In the genomic region with DNA sequence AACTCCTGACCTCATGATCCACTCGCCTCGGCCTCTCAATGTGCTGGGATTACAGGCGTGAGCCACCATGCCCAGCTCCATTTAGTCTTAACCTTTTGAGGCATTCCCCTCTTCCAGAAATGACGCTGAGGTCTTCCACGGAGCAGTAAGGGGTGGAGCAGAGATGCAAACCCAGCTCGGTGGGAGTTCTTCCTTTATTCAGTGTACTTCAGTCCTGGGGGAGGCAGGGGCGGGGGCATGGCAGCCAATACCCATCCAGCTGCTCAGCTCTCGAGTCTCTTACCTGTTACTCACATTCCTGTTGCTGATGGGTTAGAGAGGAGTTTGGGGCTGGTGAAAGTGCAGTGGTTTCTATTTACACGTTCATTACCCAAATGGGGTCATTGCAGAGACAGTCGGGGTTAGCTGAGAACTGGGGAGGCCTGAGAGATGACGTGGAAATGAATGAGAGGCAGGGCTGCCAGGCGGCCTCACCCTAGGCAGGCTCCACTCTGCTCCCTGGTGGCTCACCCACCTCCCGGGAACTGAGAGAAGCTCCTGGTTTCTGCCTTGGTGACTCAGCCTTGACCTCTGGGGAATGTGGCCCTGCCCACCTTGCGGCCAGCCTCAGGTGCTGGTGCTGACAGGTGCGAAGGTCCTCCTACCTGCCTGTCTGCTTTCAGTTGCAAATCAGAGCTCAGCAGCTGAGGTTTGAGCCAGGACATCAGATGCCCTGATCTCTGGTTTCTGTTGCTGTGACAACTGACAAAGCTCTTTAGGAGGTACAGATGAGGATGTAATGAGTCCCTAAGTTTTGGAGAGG, we compare ENCODE assay signal across 8 cellular contexts. TPM values are rescaled to one million over a fixed set of nuclear protein-coding genes. Genes with fewer than 3 reads are reported as not detected.
A peak's percentile ranks its signal among the peaks of the same experiment; 100 is the strongest.
DNase-seq lines count a peak whose midpoint lies in the region; ATAC-seq and TF ChIP-seq lines count a peak whose summit lies in the region.

No MANE protein-coding gene starts in this region.

- BruUV-seq in Caco-2 (replicated peaks; lab: Mats Ljungman, UMichigan) = no TSS peak

- H3K36me3 Mint-ChIP-seq in Caco-2 (ENCODE audit: insufficient read depth, unreplicated experiment) = peaks cover 100% of the 10 kb centered on the region

- peak; percentile 98 for DNase-seq in Caco-2
- no peak for DNase-seq in dorsolateral prefrontal cortex
- DNase-seq in mucosa of gallbladder (ENCODE audit: low spot score) = peak; percentile 88
- DNase-seq in midbrain (lab: John Stamatoyannopoulos, UW) = no peak
- no peak for DNase-seq in DMS114 treated with DMSO at 0.1 percent for 48 hours (lab: John Stamatoyannopoulos, UW; ENCODE audit: unreplicated experiment)

- H3K4me2 ChIP-seq in Loucy (ENCODE audit: low read depth, low read length, poor library complexity, severe bottlenecking) = peak overlapping the region; percentile 41

- H3K27me3 ChIP-seq in Caco-2 (replicated peaks; ENCODE audit: control insufficient read depth, insufficient read depth, low read length) (no peaks in the 10 kb centered on the region), Loucy (ENCODE audit: insufficient read depth, low read length, poor library complexity, severe bottlenecking) (no peaks in the 10 kb centered on the region), dorsolateral prefrontal cortex (no peaks in the 10 kb centered on the region)

- no peaks in the 10 kb centered on the region for H3F3A ChIP-seq in Loucy (ENCODE audit: low read depth)

- H3K4me3 ChIP-seq in Caco-2 (ENCODE audit: low read depth, low read length) = no peak overlapping the region
- peak overlapping the region; percentile 3 for H3K4me3 ChIP-seq in Loucy (ENCODE audit: low read length, poor library complexity, severe bottlenecking)
- H3K4me3 ChIP-seq in dorsolateral prefrontal cortex = peak overlapping the region in 1 of 59 donors; percentile 6

- H3K36me3 ChIP-seq in Caco-2 (ENCODE audit: control insufficient read depth, insufficient read depth, low read length) (peaks cover 14% of the 10 kb centered on the region), Loucy (ENCODE audit: insufficient read depth, low read length) (peaks cover 41% of the 10 kb centered on the region; the same call in 1 of the 2 replicates)

- peaks cover 69% of the 10 kb centered on the region for H3K4me1 Mint-ChIP-seq in Caco-2 (ENCODE audit: low read depth, unreplicated experiment)

- H4K20me1 ChIP-seq in Loucy (ENCODE audit: insufficient read depth, low read length, poor library complexity, severe bottlenecking) = no peaks in the 10 kb centered on the region

- no peaks in the 10 kb centered on the region for H3K9me2 ChIP-seq in Loucy (replicated peaks; ENCODE audit: low read depth, low read length)

- no peaks in the 10 kb centered on the region for H3K9me3 Mint-ChIP-seq in Caco-2 (ENCODE audit: unreplicated experiment)

- H3K27me3 Mint-ChIP-seq in Caco-2 (ENCODE audit: insufficient read depth, unreplicated experiment) = no peaks in the 10 kb centered on the region

- no peak overlapping the region for H3K9ac ChIP-seq in Loucy (ENCODE audit: low read depth, low read length, poor library complexity, severe bottlenecking)

- intact Hi-C loops in Caco-2 (cut with micrococcal nuclease; ENCODE audit: unreplicated experiment) = loop anchor here (1.0 kb wide), 6 partner anchors 13 to 251 kb away; a partner anchor contains a TSS
- intact Hi-C loops in dorsolateral prefrontal cortex (cut with DNase I) = loop anchor here (5.0 kb wide), 3 partner anchors 74 to 224 kb away; a partner anchor contains a TSS

- H3K4me3 Mint-ChIP-seq in Caco-2 (ENCODE audit: unreplicated experiment) = peak overlapping the region; percentile 30

- CTCF ChIA-PET in Caco-2 (lab: Charles Lee) = interaction anchor here (0.6 to 2.1 kb wide), 43 partner anchors 9 to 1239 kb away, joined by 3 to 71 read pairs (median 5); a partner anchor contains a TSS

- H3K79me2 ChIP-seq in Loucy (ENCODE audit: insufficient read depth, low read length) = no peaks in the 10 kb centered on the region

- H3K9me3 ChIP-seq in Caco-2 (no peaks in the 10 kb centered on the region), Loucy (ENCODE audit: insufficient read depth, low read depth, low read length) (no peaks in the 10 kb centered on the region)

- peaks cover 59% of the 10 kb centered on the region for H3K4me1 ChIP-seq in Caco-2
- H3K4me1 ChIP-seq in Loucy (ENCODE audit: insufficient read depth, low read length, poor library complexity, severe bottlenecking) = peaks cover 17% of the 10 kb centered on the region

- TF ChIP-seq CTCF in Caco-2 (IDR thresholded peaks at IDR 0.05; ENCODE audit: insufficient read depth in 1 of 2, low read depth in 1 of 2, low read length in 1 of 2, severe bottlenecking in 1 of 2, unreplicated experiment in 1 of 2) = peak; percentile 66 to 94
- TF ChIP-seq CTCF in Loucy (conservative IDR thresholded peaks at IDR 0.05; ENCODE audit: low read length) = 0 out of 2 replicates have a peak, but pooled peaks have one; percentile 19
- peak in 25 of 56 donors; percentile 10 to 50 (median 23) for TF ChIP-seq CTCF in dorsolateral prefrontal cortex (IDR thresholded peaks at IDR 0.05 in 54 of 56, conservative IDR thresholded peaks at IDR 0.05 in 2 of 56; ENCODE audit: low read depth in 1 of 56, partially characterized antibody in 56 of 56)

- H3K27ac Mint-ChIP-seq in Caco-2 (ENCODE audit: unreplicated experiment) = peak overlapping the region; percentile 87

- POLR2A ChIA-PET in Caco-2 (lab: Charles Lee) = interaction anchor here (0.6 to 1.6 kb wide), 13 partner anchors 10 to 947 kb away, joined by 3 to 22 read pairs (median 4); a partner anchor contains a TSS

- no peak for ATAC-seq in GM18858 (IDR thresholded peaks at IDR 0.05; ENCODE audit: unreplicated experiment)
- ATAC-seq in HG02759 (IDR thresholded peaks at IDR 0.05; ENCODE audit: unreplicated experiment) = no peak

- H3K27ac ChIP-seq in dorsolateral prefrontal cortex = peak overlapping the region in 52 of 59 donors; percentile 8 to 81 (median 60)

- no peak overlapping the region for H2AFZ ChIP-seq in Loucy (ENCODE audit: low read length)

RNA-seq across cellular contexts. Expression of a gene that starts 13.4 kb away (rescaled TPM):
- total RNA-seq in Caco-2 (2022) (298 and 304 TPM in 2 replicates), dorsolateral prefrontal cortex (1 to 10 TPM in 104 of 120 experiments, under 1 TPM in 16; 0.36 to 8.6 (median 1.7) TPM), mucosa of gallbladder (193 TPM)

Comparison
In these comparisons a context has a peak if more than half of its experiments do, and no peak if none do; other contexts are left out.
1. DNase-seq: peak in Caco-2 (2 of 2) and mucosa of gallbladder (single experiment); none in dorsolateral prefrontal cortex (0 of 10), midbrain (single experiment) and DMS114 treated with DMSO at 0.1 percent for 48 hours (single experiment).
2. RNA of a gene that starts 13.4 kb away (total RNA-seq): 298 to 304 TPM in Caco-2 and 193 TPM in mucosa of gallbladder (single experiment); 0.36 to 8.6 TPM in dorsolateral prefrontal cortex; every median in the first group is over 10 times any median in the second.